ENCODE assay signal across 8 cellular contexts in the genomic region with DNA sequence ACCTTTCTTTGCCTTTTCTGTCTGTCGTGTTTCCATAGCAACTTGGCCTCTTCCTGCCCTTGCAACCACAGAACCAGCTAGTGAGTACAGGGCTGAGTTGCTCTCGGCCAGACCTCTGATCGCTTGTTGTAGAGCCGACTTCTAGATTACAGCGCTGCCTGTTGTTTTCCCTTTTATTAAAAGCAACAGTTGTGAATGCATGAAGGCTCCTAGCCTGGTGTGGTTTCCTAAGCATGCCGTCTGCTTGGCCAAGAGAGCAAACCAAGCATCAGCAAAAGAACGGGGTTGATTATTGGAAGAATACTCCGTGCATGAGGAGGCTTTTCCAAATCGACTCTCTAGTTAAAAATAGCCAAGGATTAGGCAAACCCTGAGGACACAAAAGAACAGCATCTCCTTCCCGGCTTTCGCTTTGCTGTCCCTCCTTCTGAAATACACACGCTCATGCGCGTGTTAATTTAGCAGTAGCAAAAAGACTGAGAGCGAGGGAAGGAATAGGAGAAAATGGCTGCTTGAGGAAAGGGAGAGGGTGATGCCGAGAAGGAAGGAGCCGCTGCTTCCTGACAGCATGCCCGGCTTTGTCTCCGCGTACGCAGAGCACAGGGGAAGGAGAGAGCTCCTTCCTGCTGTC.
DNase-seq lines count a peak whose midpoint lies in the region; ATAC-seq and TF ChIP-seq lines count a peak whose summit lies in the region.

No MANE protein-coding gene starts in this region.

- TF ChIP-seq EP300 in upper lobe of left lung (IDR thresholded peaks at IDR 0.05), result no peak

- no peak overlapping the region for H3K27ac ChIP-seq in upper lobe of left lung

- H3K4me3 ChIP-seq in upper lobe of left lung, result peak overlapping the region in 3 of 4 donors; percentile 20 to 31 (median 26)

- peaks cover 10% of the 10 kb centered on the region for H3K4me1 Mint-ChIP-seq in activated naive CD4-positive, alpha-beta T cell treated with anti-CD3 and anti-CD28 coated beads, Interleukin-2, amount 10 ng/mL, durations not matched to agents 7 days and 5 days

- no peak for TF ChIP-seq CTCF in upper lobe of left lung (IDR thresholded peaks at IDR 0.05)

- CTCF ChIA-PET in activated naive CD4-positive, alpha-beta T cell treated with anti-CD3 and anti-CD28 coated beads, Interleukin-2, amount 10 ng/mL, durations not matched to agents 7 days and 5 days (lab: Charles Lee), result interaction anchor here (1.2 to 1.4 kb wide), 2 partner anchors 40 to 47 kb away, joined by 3 read pairs; no protein-coding TSS in a partner anchor

- TF ChIP-seq POLR2A in upper lobe of left lung (IDR thresholded peaks at IDR 0.05), result no peak

- H3K4me3 Mint-ChIP-seq in activated naive CD4-positive, alpha-beta T cell treated with anti-CD3 and anti-CD28 coated beads, Interleukin-2, amount 10 ng/mL, durations not matched to agents 7 days and 5 days, result peak overlapping the region; percentile 46

- no peaks in the 10 kb centered on the region for H3K9me3 Mint-ChIP-seq in activated naive CD4-positive, alpha-beta T cell treated with anti-CD3 and anti-CD28 coated beads, Interleukin-2, amount 10 ng/mL, durations not matched to agents 7 days and 5 days

- H3K36me3 ChIP-seq in upper lobe of left lung, result no peaks in the 10 kb centered on the region

- 21 to 40% methylated on average over 21 of the region's 21 CpGs for WGBS in upper lobe of left lung, 2 donors

- no peaks in the 10 kb centered on the region for H3K9me3 ChIP-seq in upper lobe of left lung

- no peaks in the 10 kb centered on the region for H3K36me3 Mint-ChIP-seq in activated naive CD4-positive, alpha-beta T cell treated with anti-CD3 and anti-CD28 coated beads, Interleukin-2, amount 10 ng/mL, durations not matched to agents 7 days and 5 days

- ATAC-seq in upper lobe of left lung (ENCODE audit: low FRiP score in 2 of 2) (peak in 1 of 2 donors; percentile 58), HG02885 (IDR thresholded peaks at IDR 0.05; ENCODE audit: poor library complexity, unreplicated experiment) (no peak)

- peak; percentile 50 for DNase-seq in activated naive CD4-positive, alpha-beta T cell treated with anti-CD3 and anti-CD28 coated beads, Interleukin-2, amount 10 ng/mL, durations not matched to agents 7 days and 5 days
- no peak for DNase-seq in activated naive CD4-positive, alpha-beta T cell treated with anti-CD3 and anti-CD28 coated beads, Interleukin-2, amount 50 U/mL, for 16 hours
- DNase-seq in cerebellar cortex (ENCODE audit: low spot score) (peak; percentile 87), midbrain (lab: John Stamatoyannopoulos, UW) (peak; percentile 50), upper lobe of left lung (no peak), NCI-H446 treated with DMSO at 0.1 percent for 48 hours (lab: John Stamatoyannopoulos, UW) (no peak), NCI-H82 (lab: John Stamatoyannopoulos, UW) (no peak)

- no peak overlapping the region for H3K27ac Mint-ChIP-seq in activated naive CD4-positive, alpha-beta T cell treated with anti-CD3 and anti-CD28 coated beads, Interleukin-2, amount 10 ng/mL, durations not matched to agents 7 days and 5 days

- H3K27me3 ChIP-seq in upper lobe of left lung, result no peaks in the 10 kb centered on the region

- peaks cover 37% of the 10 kb centered on the region for H3K27me3 Mint-ChIP-seq in activated naive CD4-positive, alpha-beta T cell treated with anti-CD3 and anti-CD28 coated beads, Interleukin-2, amount 10 ng/mL, durations not matched to agents 7 days and 5 days

- H3K4me1 ChIP-seq in upper lobe of left lung, result no peaks in the 10 kb centered on the region

Comparison
In these comparisons a context has a peak if more than half of its experiments do, and no peak if none do; other contexts are left out.
1. DNase-seq: peak in activated naive CD4-positive, alpha-beta T cell treated with anti-CD3 and anti-CD28 coated beads, Interleukin-2, amount 10 ng/mL, durations not matched to agents 7 days and 5 days (single experiment), cerebellar cortex (single experiment) and midbrain (single experiment); none in activated naive CD4-positive, alpha-beta T cell treated with anti-CD3 and anti-CD28 coated beads, Interleukin-2, amount 50 U/mL, for 16 hours (single experiment), upper lobe of left lung (0 of 2), NCI-H446 treated with DMSO at 0.1 percent for 48 hours (single experiment) and NCI-H82 (single experiment).